In genomic region chr3:187736418-187736871, GRCh38 we compare ENCODE assay signal across 1 cellular context.
TF ChIP-seq lines count a peak whose summit lies in the region.

No MANE protein-coding gene starts in this region.

TF ChIP-seq in HepG2, 621 proteins besides CTCF, POLR2A, EP300 and RAD21 (continued from another document and continues in another):
- TF ChIP-seq, protein P1, sequence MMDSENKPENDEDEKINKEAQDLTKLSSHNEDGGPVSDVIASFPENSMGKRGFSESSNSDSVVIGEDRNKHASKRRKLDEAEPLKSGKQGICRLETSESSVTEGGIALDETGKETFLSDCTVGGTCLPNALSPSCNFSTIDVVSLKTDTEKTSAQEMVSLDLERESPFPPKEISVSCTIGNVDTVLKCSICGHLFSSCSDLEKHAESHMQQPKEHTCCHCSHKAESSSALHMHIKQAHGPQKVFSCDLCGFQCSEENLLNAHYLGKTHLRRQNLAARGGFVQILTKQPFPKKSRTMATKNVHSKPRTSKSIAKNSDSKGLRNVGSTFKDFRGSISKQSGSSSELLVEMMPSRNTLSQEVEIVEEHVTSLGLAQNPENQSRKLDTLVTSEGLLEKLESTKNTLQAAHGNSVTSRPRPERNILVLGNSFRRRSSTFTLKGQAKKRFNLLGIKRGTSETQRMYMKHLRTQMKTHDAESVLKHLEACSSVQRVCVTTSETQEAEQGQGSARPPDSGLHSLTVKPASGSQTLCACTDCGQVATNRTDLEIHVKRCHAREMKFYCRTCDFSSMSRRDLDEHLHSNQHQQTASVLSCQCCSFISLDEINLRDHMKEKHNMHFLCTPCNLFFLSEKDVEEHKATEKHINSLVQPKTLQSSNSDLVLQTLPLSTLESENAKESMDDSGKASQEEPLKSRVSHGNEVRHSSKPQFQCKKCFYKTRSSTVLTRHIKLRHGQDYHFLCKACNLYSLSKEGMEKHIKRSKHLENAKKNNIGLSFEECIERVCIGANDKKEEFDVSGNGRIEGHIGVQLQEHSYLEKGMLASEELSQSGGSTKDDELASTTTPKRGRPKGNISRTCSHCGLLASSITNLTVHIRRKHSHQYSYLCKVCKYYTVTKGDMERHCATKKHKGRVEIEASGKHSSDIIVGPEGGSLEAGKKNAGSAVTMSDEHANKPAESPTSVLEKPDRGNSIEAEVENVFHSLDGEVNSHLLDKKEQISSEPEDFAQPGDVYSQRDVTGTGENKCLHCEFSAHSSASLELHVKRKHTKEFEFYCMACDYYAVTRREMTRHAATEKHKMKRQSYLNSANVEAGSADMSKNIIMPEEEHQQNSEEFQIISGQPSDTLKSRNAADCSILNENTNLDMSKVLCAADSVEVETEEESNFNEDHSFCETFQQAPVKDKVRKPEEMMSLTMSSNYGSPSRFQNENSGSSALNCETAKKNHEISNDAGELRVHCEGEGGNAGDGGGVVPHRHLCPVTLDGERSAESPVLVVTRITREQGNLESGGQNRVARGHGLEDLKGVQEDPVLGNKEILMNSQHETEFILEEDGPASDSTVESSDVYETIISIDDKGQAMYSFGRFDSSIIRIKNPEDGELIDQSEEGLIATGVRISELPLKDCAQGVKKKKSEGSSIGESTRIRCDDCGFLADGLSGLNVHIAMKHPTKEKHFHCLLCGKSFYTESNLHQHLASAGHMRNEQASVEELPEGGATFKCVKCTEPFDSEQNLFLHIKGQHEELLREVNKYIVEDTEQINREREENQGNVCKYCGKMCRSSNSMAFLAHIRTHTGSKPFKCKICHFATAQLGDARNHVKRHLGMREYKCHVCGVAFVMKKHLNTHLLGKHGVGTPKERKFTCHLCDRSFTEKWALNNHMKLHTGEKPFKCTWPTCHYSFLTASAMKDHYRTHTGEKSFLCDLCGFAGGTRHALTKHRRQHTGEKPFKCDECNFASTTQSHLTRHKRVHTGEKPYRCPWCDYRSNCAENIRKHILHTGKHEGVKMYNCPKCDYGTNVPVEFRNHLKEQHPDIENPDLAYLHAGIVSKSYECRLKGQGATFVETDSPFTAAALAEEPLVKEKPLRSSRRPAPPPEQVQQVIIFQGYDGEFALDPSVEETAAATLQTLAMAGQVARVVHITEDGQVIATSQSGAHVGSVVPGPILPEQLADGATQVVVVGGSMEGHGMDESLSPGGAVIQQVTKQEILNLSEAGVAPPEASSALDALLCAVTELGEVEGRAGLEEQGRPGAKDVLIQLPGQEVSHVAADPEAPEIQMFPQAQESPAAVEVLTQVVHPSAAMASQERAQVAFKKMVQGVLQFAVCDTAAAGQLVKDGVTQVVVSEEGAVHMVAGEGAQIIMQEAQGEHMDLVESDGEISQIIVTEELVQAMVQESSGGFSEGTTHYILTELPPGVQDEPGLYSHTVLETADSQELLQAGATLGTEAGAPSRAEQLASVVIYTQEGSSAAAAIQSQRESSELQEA (CRISPR knock-in tag; IDR thresholded peaks at IDR 0.05; ENCODE audit: not compliant biosample characterization), result no peak
- TF ChIP-seq MAFK (conservative IDR thresholded peaks at IDR 0.05 in 1 of 2, IDR thresholded peaks at IDR 0.05 in 1 of 2; ENCODE audit: low read length in 2 of 2), result peak in 1 of 2 experiments; percentile 12; a peak in 1 of 4 replicates
- no peak for TF ChIP-seq ZNF552 (CRISPR knock-in tag; IDR thresholded peaks at IDR 0.05; ENCODE audit: borderline replicate concordance)
- no peak for TF ChIP-seq ATF7-NPFF (CRISPR knock-in tag; IDR thresholded peaks at IDR 0.05; ENCODE audit: low read depth)
- no peak for TF ChIP-seq NFAT5 (CRISPR knock-in tag; IDR thresholded peaks at IDR 0.05)
- TF ChIP-seq MEF2D (CRISPR knock-in tag; IDR thresholded peaks at IDR 0.05), result no peak
- TF ChIP-seq RFX1 (IDR thresholded peaks at IDR 0.05), result no peak
- TF ChIP-seq HNF4A (CRISPR knock-in tag; IDR thresholded peaks at IDR 0.05), result no peak
- peak; percentile 56; the same call in 1 of the 2 replicates for TF ChIP-seq FOXP4 (CRISPR knock-in tag; IDR thresholded peaks at IDR 0.05)
- no peak for TF ChIP-seq CENPX (CRISPR knock-in tag; IDR thresholded peaks at IDR 0.05)
- TF ChIP-seq CREBL2 (CRISPR knock-in tag; IDR thresholded peaks at IDR 0.05; ENCODE audit: borderline replicate concordance), result no peak
- no peak for TF ChIP-seq RBM39 (IDR thresholded peaks at IDR 0.05; ENCODE audit: low read depth, low read length, poor library complexity, severe bottlenecking)
- TF ChIP-seq ATM (IDR thresholded peaks at IDR 0.05; ENCODE audit: borderline replicate concordance), result no peak
- peak; percentile 97 for TF ChIP-seq FOSL2 (CRISPR knock-in tag; IDR thresholded peaks at IDR 0.05)
- TF ChIP-seq ZNF839 (CRISPR knock-in tag; IDR thresholded peaks at IDR 0.05; ENCODE audit: borderline replicate concordance), result no peak
- peak; percentile 79 for TF ChIP-seq NFE2L2 (IDR thresholded peaks at IDR 0.05; ENCODE audit: low read length)
- TF ChIP-seq PRDM10 (CRISPR knock-in tag; IDR thresholded peaks at IDR 0.05; ENCODE audit: low read depth), result peak; percentile 51; the same call in 1 of the 2 replicates
- TF ChIP-seq HOMEZ (CRISPR knock-in tag; IDR thresholded peaks at IDR 0.05; ENCODE audit: low read depth), result peak; percentile 44; the same call in 1 of the 2 replicates
- TF ChIP-seq BORCS8-MEF2B (CRISPR knock-in tag; IDR thresholded peaks at IDR 0.05), result no peak
- 0 out of 2 replicates have a peak, but pooled peaks have one; percentile 37 for TF ChIP-seq MED1 (CRISPR knock-in tag; IDR thresholded peaks at IDR 0.05)
- TF ChIP-seq AKNA (CRISPR knock-in tag; IDR thresholded peaks at IDR 0.05; ENCODE audit: borderline replicate concordance), result no peak
- TF ChIP-seq CCAR2 (optimal IDR thresholded peaks at IDR 0.05; ENCODE audit: low read depth, low read length), result no peak
- TF ChIP-seq RBM22 (optimal IDR thresholded peaks at IDR 0.05; ENCODE audit: low read length), result no peak
- no peak for TF ChIP-seq CHD2 (IDR thresholded peaks at IDR 0.05; ENCODE audit: low read depth, low read length)
